ENCODE assay signal across 1 cellular context in genomic region chr3:86814918-86815655, GRCh38.
TF ChIP-seq lines count a peak whose summit lies in the region.

No MANE protein-coding gene starts in this region.

TF ChIP-seq in GM23338, 12 proteins besides CTCF, POLR2A, EP300 and RAD21:
- 0 out of 2 replicates have a peak, but pooled peaks have one; percentile 7 for TF ChIP-seq ZNF462 (CRISPR knock-in tag; IDR thresholded peaks at IDR 0.05)
- no peak for TF ChIP-seq NANOG (IDR thresholded peaks at IDR 0.05; ENCODE audit: borderline replicate concordance)
